ENCODE assay signal across 8 cellular contexts in the genomic region with DNA sequence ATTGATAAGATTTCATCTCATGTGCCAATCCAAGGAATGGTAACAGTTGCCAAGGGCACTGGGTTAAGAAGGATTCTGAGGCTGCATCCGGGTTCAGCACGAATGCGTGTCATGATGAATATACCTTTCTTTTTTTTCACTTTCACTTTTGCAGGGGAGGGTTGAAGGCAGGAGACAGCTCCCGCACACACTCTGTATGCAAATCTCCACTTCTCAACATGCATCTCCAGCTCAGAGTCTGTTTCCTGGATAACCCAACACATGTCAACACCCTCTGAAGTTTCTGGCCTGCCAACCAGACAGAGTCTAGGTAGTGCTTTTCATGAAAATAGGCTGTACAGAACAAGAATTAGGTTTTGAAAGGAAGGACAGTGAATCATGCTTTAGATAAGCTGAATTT. TPM values are rescaled to one million over a fixed set of nuclear protein-coding genes. Genes with fewer than 3 reads are reported as not detected.
DNase-seq lines count a peak whose midpoint lies in the region; ATAC-seq and TF ChIP-seq lines count a peak whose summit lies in the region.

No MANE protein-coding gene starts in this region.

- no peak for TF ChIP-seq CTCF in Calu3 (IDR thresholded peaks at IDR 0.05; ENCODE audit: unreplicated experiment)

- no peaks in the 10 kb centered on the region for H3K27me3 Mint-ChIP-seq in activated T-cell treated with anti-CD3 and anti-CD28 coated beads, Interleukin-2, amount 50 U/mL, for 72 hours (ENCODE audit: low read depth)
- H3K27me3 Mint-ChIP-seq in stimulated activated naive CD8-positive, alpha-beta T cell treated with anti-CD3 and anti-CD28 coated beads, Interleukin-15, amount 100 ng/mL, for 72 hours: no peaks in the 10 kb centered on the region
- no peaks in the 10 kb centered on the region for H3K27me3 Mint-ChIP-seq in Calu3 (ENCODE audit: unreplicated experiment)

- peaks cover 43% of the 10 kb centered on the region for H3K4me1 Mint-ChIP-seq in activated T-cell treated with anti-CD3 and anti-CD28 coated beads, Interleukin-2, amount 50 U/mL, for 72 hours (ENCODE audit: low read depth)
- H3K4me1 Mint-ChIP-seq in stimulated activated naive CD8-positive, alpha-beta T cell treated with anti-CD3 and anti-CD28 coated beads, Interleukin-15, amount 100 ng/mL, for 72 hours: peaks cover 16% of the 10 kb centered on the region
- H3K4me1 Mint-ChIP-seq in Calu3 (ENCODE audit: low read depth, unreplicated experiment): peaks cover 9% of the 10 kb centered on the region

- peak overlapping the region; percentile 50 to 57 for H3K4me3 Mint-ChIP-seq in activated T-cell treated with anti-CD3 and anti-CD28 coated beads, Interleukin-2, amount 50 U/mL, for 72 hours
- peak overlapping the region; percentile 46 to 61 for H3K4me3 Mint-ChIP-seq in stimulated activated naive CD8-positive, alpha-beta T cell treated with anti-CD3 and anti-CD28 coated beads, Interleukin-15, amount 100 ng/mL, for 72 hours
- no peak overlapping the region for H3K4me3 Mint-ChIP-seq in Calu3 (ENCODE audit: low read depth, unreplicated experiment)

- CTCF ChIA-PET in Calu3 (lab: Charles Lee): no interaction called here

- intact Hi-C loops in Calu3 (cut with micrococcal nuclease; ENCODE audit: unreplicated experiment): no loop called here

- H3K36me3 Mint-ChIP-seq in activated T-cell treated with anti-CD3 and anti-CD28 coated beads, Interleukin-2, amount 50 U/mL, for 72 hours (ENCODE audit: insufficient read depth in 2 of 2): peaks cover 12 to 18% of the 10 kb centered on the region in 2 donors
- peaks cover 61% of the 10 kb centered on the region for H3K36me3 Mint-ChIP-seq in Calu3 (ENCODE audit: insufficient read depth, unreplicated experiment)

- ATAC-seq in HG03045 (IDR thresholded peaks at IDR 0.05; ENCODE audit: unreplicated experiment): peak; percentile 99
- ATAC-seq in activated T-cell treated with anti-CD3 and anti-CD28 coated beads, Interleukin-2, amount 50 U/mL, for 72 hours (replicated peaks in 1 of 2): peak; percentile 93
- ATAC-seq in stimulated activated naive CD8-positive, alpha-beta T cell treated with anti-CD3 and anti-CD28 coated beads, Interleukin-15, amount 100 ng/mL, for 72 hours: peak; percentile 91

- no peaks in the 10 kb centered on the region for H3K9me3 Mint-ChIP-seq in activated T-cell treated with anti-CD3 and anti-CD28 coated beads, Interleukin-2, amount 50 U/mL, for 72 hours
- no peaks in the 10 kb centered on the region for H3K9me3 Mint-ChIP-seq in stimulated activated naive CD8-positive, alpha-beta T cell treated with anti-CD3 and anti-CD28 coated beads, Interleukin-15, amount 100 ng/mL, for 72 hours
- no peaks in the 10 kb centered on the region for H3K9me3 Mint-ChIP-seq in Calu3 (ENCODE audit: low read depth, unreplicated experiment)

- no TSS peak for BruUV-seq in Calu3 (replicated peaks; lab: Mats Ljungman, UMichigan)

- peak; percentile 13 for DNase-seq in stimulated activated CD4-positive, alpha-beta T cell treated with anti-CD3 and anti-CD28 coated beads, Interleukin-12 subunit alpha, Interleukin-12 subunit beta, amount 100 ng/mL, for 4 hours
- no peak for DNase-seq in stimulated activated CD4-positive, alpha-beta T cell treated with anti-CD3 and anti-CD28 coated beads, Interleukin-4, amount 100 ng/mL, for 1 hour
- DNase-seq in activated T-cell treated with anti-CD3 and anti-CD28 coated beads, Interleukin-2, amount 50 U/mL, for 72 hours: peak; percentile 23 to 39
- DNase-seq in stimulated activated naive CD8-positive, alpha-beta T cell treated with anti-CD3 and anti-CD28 coated beads, Interleukin-15, amount 100 ng/mL, for 72 hours: peak in 1 of 2 donors; percentile 32
- DNase-seq in COLO829 (ENCODE audit: low spot score) (no peak), Calu3 (no peak), cortex of kidney (lab: John Stamatoyannopoulos, UW) (no peak)

- H3K27ac Mint-ChIP-seq in activated T-cell treated with anti-CD3 and anti-CD28 coated beads, Interleukin-2, amount 50 U/mL, for 72 hours: peak overlapping the region; percentile 96
- H3K27ac Mint-ChIP-seq in stimulated activated naive CD8-positive, alpha-beta T cell treated with anti-CD3 and anti-CD28 coated beads, Interleukin-15, amount 100 ng/mL, for 72 hours: peak overlapping the region; percentile 79 to 97
- no peak overlapping the region for H3K27ac Mint-ChIP-seq in Calu3 (ENCODE audit: unreplicated experiment)

RNA-seq across cellular contexts. Expression of a gene that starts 21.6 kb away (rescaled TPM):
- total RNA-seq in activated T-cell treated with anti-CD3 and anti-CD28 coated beads, Interleukin-2, amount 50 U/mL, for 72 hours: 10 to 100 TPM; 22.7 to 25.2 TPM
- 38.7 and 48.1 TPM in 2 replicates for total RNA-seq in Calu3 (2022)

RNA-seq across cellular contexts. Expression of a gene that starts 45.7 kb away (rescaled TPM):
- not detected for total RNA-seq in activated T-cell treated with anti-CD3 and anti-CD28 coated beads, Interleukin-2, amount 50 U/mL, for 72 hours
- total RNA-seq in Calu3 (2022): 26.9 and 32.8 TPM in 2 replicates

Comparison
In these comparisons a context has a peak if more than half of its experiments do, and no peak if none do; other contexts are left out.
1. DNase-seq: peak in stimulated activated CD4-positive, alpha-beta T cell treated with anti-CD3 and anti-CD28 coated beads, Interleukin-12 subunit alpha, Interleukin-12 subunit beta, amount 100 ng/mL, for 4 hours (single experiment) and activated T-cell treated with anti-CD3 and anti-CD28 coated beads, Interleukin-2, amount 50 U/mL, for 72 hours (2 of 2); none in stimulated activated CD4-positive, alpha-beta T cell treated with anti-CD3 and anti-CD28 coated beads, Interleukin-4, amount 100 ng/mL, for 1 hour (single experiment), COLO829 (single experiment), Calu3 (single experiment) and cortex of kidney (single experiment).
2. RNA of a gene that starts 45.7 kb away (total RNA-seq): 26.9 to 32.8 TPM in Calu3; not detected in activated T-cell treated with anti-CD3 and anti-CD28 coated beads, Interleukin-2, amount 50 U/mL, for 72 hours; every median in the first group is over 10 times any median in the second.
3. Peak in every context shown above with its lines, with median percentiles within 50 percentile points of each other: ATAC-seq.